In the genomic region with DNA sequence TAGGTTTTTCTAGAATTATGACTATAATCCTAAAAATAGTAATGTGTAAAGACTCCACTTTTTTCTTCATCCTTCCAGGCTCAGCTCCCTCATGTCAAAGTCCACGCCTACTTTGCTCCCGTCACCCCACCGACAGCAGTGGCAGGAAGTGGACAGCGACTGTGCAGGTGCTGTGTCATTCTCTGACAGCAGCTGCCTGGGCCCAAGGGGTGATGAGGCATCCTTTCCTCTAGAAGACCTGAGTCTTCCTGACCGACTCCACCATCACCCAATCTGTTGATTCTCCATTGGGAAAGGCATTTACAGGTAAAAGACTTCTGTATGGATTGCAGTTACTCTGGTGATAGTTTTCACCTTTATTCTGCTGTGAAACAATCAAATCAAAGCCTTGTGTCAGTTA, we compare ENCODE assay signal across 14 cellular contexts. TPM values are rescaled to one million over a fixed set of nuclear protein-coding genes. Genes with fewer than 3 reads are reported as not detected.
DNase-seq lines count a peak whose midpoint lies in the region; ATAC-seq, FAIRE-seq and TF ChIP-seq lines count a peak whose summit lies in the region.
"Had no signal": no experiment of that assay in that cellular context is flagged by ENCODE, and none has a peak within 500 bp of the region (broad histone marks: within the 10 kb centered on the region; RNA-seq: fewer than 3 reads in every experiment).

No MANE protein-coding gene starts in this region.

- peak; percentile 87 for ATAC-seq in activated naive CD8-positive, alpha-beta T cell treated with anti-CD3 and anti-CD28 coated beads, Interleukin-2, amount 50 U/mL, for 24 hours

- peak; percentile 59 for DNase-seq in HT1080 (ENCODE audit: low read depth)
- peak; percentile 12 for DNase-seq in activated CD4-positive, CD25-positive, alpha-beta regulatory T cell treated with anti-CD3 and anti-CD28 coated beads, Interleukin-2, amount 50 U/mL, for 16 hours (ENCODE audit: low read depth, low spot score)
- DNase-seq in activated naive CD8-positive, alpha-beta T cell treated with anti-CD3 and anti-CD28 coated beads, Interleukin-2, amount 50 U/mL, for 24 hours = peak; percentile 51
- peak; percentile 18 to 36 for DNase-seq in stimulated activated CD4-positive, alpha-beta T cell treated with anti-CD3 and anti-CD28 coated beads, Interleukin-4, amount 100 ng/mL, for 4 hours
- DNase-seq in NCI-H69 (lab: John Stamatoyannopoulos, UW) = no peak
- DNase-seq in type B pancreatic cell (ENCODE audit: extremely low spot score, unreplicated experiment) = no peak
- DNase-seq in NCI-H2171 treated with DMSO at 0.1 percent for 48 hours (lab: John Stamatoyannopoulos, UW) = no peak
- no peak for DNase-seq in urothelium cell line (ENCODE audit: low spot score)
- DNase-seq: aorta, COR-L47, KBM-7, naive B cell, NCI-H524, SW 1271 had no signal

- H3K27me3 Mint-ChIP-seq in activated naive CD8-positive, alpha-beta T cell treated with anti-CD3 and anti-CD28 coated beads, Interleukin-2, amount 50 U/mL, for 24 hours = no peaks in the 10 kb centered on the region
- H3K27me3 Mint-ChIP-seq in type B pancreatic cell = no peaks in the 10 kb centered on the region
- H3K27me3 Mint-ChIP-seq: naive B cell had no signal

- peaks cover 28% of the 10 kb centered on the region for H3K36me3 Mint-ChIP-seq in activated naive CD8-positive, alpha-beta T cell treated with anti-CD3 and anti-CD28 coated beads, Interleukin-2, amount 50 U/mL, for 24 hours (ENCODE audit: low read depth)
- H3K36me3 Mint-ChIP-seq in type B pancreatic cell = peaks cover 25% of the 10 kb centered on the region

- TF ChIP-seq CTCF in type B pancreatic cell (conservative IDR thresholded peaks at IDR 0.05) = no peak

- H3K4me3 Mint-ChIP-seq in activated naive CD8-positive, alpha-beta T cell treated with anti-CD3 and anti-CD28 coated beads, Interleukin-2, amount 50 U/mL, for 24 hours = no peak overlapping the region
- H3K4me3 Mint-ChIP-seq in type B pancreatic cell = no peak overlapping the region
- H3K4me3 Mint-ChIP-seq: naive B cell had no signal

- H3K4me1 Mint-ChIP-seq in activated naive CD8-positive, alpha-beta T cell treated with anti-CD3 and anti-CD28 coated beads, Interleukin-2, amount 50 U/mL, for 24 hours = peaks cover 17% of the 10 kb centered on the region
- no peaks in the 10 kb centered on the region for H3K4me1 Mint-ChIP-seq in type B pancreatic cell (ENCODE audit: unreplicated experiment)

- peak overlapping the region; percentile 67 for H3K27ac Mint-ChIP-seq in activated naive CD8-positive, alpha-beta T cell treated with anti-CD3 and anti-CD28 coated beads, Interleukin-2, amount 50 U/mL, for 24 hours
- no peak overlapping the region for H3K27ac Mint-ChIP-seq in type B pancreatic cell

- H3K9me3 Mint-ChIP-seq in activated naive CD8-positive, alpha-beta T cell treated with anti-CD3 and anti-CD28 coated beads, Interleukin-2, amount 50 U/mL, for 24 hours = no peaks in the 10 kb centered on the region
- H3K9me3 Mint-ChIP-seq in type B pancreatic cell = no peaks in the 10 kb centered on the region

- no peak for FAIRE-seq in urothelium cell line (lab: Jason Lieb, UNC)

RNA-seq across cellular contexts. Expression of a gene that starts 54.8 kb away (rescaled TPM):
- total RNA-seq in HT1080 (2014; rRNA removed; shearing (Covaris generic)) = 42.6 and 60.9 TPM in 2 replicates
- 65.5 and 72.5 TPM in 2 replicates for polyA plus RNA-seq in HT1080 (2015; cell fraction: cytosol; rRNA removed)
- 125 and 128 TPM in 2 replicates for polyA plus RNA-seq in HT1080 (2015; cell fraction: nucleus; rRNA removed)
- total RNA-seq in type B pancreatic cell (ENCODE audit: low replicate concordance) = 57.0 and 68.2 TPM in 2 replicates

Comparison
In these comparisons a context has a peak if more than half of its experiments do, and no peak if none do; other contexts are left out.
1. DNase-seq: peak in HT1080 (single experiment), activated CD4-positive, CD25-positive, alpha-beta regulatory T cell treated with anti-CD3 and anti-CD28 coated beads, Interleukin-2, amount 50 U/mL, for 16 hours (single experiment), activated naive CD8-positive, alpha-beta T cell treated with anti-CD3 and anti-CD28 coated beads, Interleukin-2, amount 50 U/mL, for 24 hours (single experiment) and stimulated activated CD4-positive, alpha-beta T cell treated with anti-CD3 and anti-CD28 coated beads, Interleukin-4, amount 100 ng/mL, for 4 hours (2 of 2); none in NCI-H69 (single experiment), type B pancreatic cell (single experiment), NCI-H2171 treated with DMSO at 0.1 percent for 48 hours (single experiment) and urothelium cell line (single experiment).